Comparison of ENCODE assay signal across 18 cellular contexts in genomic region chr10:78966182-78966787, GRCh38.
DNase-seq lines count a peak whose midpoint lies in the region; ATAC-seq, FAIRE-seq and TF ChIP-seq lines count a peak whose summit lies in the region.
"Had no signal": no experiment of that assay in that cellular context is flagged by ENCODE, and none has a peak within 500 bp of the region (broad histone marks: within the 10 kb centered on the region; RNA-seq: fewer than 3 reads in every experiment).

No MANE protein-coding gene starts in this region.

- H3K9me3 ChIP-seq in PC-9 (ENCODE audit: insufficient read depth, low read depth) (no peaks in the 10 kb centered on the region), mesenchymal stem cell (ENCODE audit: control insufficient read depth, low read length) (no peaks in the 10 kb centered on the region)

- BruUV-seq in PC-9 (replicated peaks; lab: Mats Ljungman, UMichigan), result no TSS peak

- intact Hi-C loops in PC-9 (cut with micrococcal nuclease; ENCODE audit: unreplicated experiment), result loop anchor here (5.0 kb wide), 1 partner anchor 919 kb away; no protein-coding TSS in a partner anchor

- no peak overlapping the region for H2BK5ac ChIP-seq in mesenchymal stem cell (ENCODE audit: low read depth, low read length, poor library complexity, severe bottlenecking)

- H3K4me1 ChIP-seq in PC-9 (replicated peaks; ENCODE audit: insufficient read depth) (peaks cover 34% of the 10 kb centered on the region), mesenchymal stem cell (ENCODE audit: control insufficient read depth, insufficient read depth, low read depth, low read length) (peaks cover 55% of the 10 kb centered on the region)

- ATAC-seq in HG03469 (IDR thresholded peaks at IDR 0.05; ENCODE audit: unreplicated experiment) (no peak), HG02981 (IDR thresholded peaks at IDR 0.05; ENCODE audit: unreplicated experiment) (no peak)
- ATAC-seq: Right ventricle myocardium inferior had no signal

- no peak overlapping the region for H3K23ac ChIP-seq in mesenchymal stem cell (ENCODE audit: low read length in 2 of 2)

- H3K4ac ChIP-seq in mesenchymal stem cell (ENCODE audit: low read depth in 1 of 2, low read length in 2 of 2), result peak overlapping the region in 1 of 2 experiments; percentile 63

- no peak overlapping the region for H2BK120ac ChIP-seq in mesenchymal stem cell (ENCODE audit: low read depth, low read length)

- H2AFZ ChIP-seq in PC-9 (no peak overlapping the region), mesenchymal stem cell (ENCODE audit: low read depth, low read length) (no peak overlapping the region)

- H2AK5ac ChIP-seq in mesenchymal stem cell (ENCODE audit: low read length, severe bottlenecking), result peak overlapping the region; percentile 65

- CTCF ChIA-PET in PC-9 (lab: Charles Lee), result interaction anchor here (1.0 kb wide), 1 partner anchor 9 kb away, joined by 4 read pairs; no protein-coding TSS in a partner anchor

- H3K27me3 ChIP-seq in PC-9 (ENCODE audit: insufficient read depth, low read depth), result no peaks in the 10 kb centered on the region
- H3K27me3 ChIP-seq in mesenchymal stem cell (ENCODE audit: control insufficient read depth in 1 of 2, insufficient read depth in 1 of 2, low read length in 2 of 2), result peaks cover 0 to 4% of the 10 kb centered on the region in 2 experiments

- POLR2A ChIA-PET in PC-9 (lab: Charles Lee; ENCODE audit: unreplicated experiment), result no interaction called here

- no peak overlapping the region for H3K4me2 ChIP-seq in PC-9
- no peak overlapping the region for H3K4me2 ChIP-seq in mesenchymal stem cell (ENCODE audit: low read length, poor library complexity, severe bottlenecking)

- no peak overlapping the region for H4K8ac ChIP-seq in mesenchymal stem cell (ENCODE audit: low read length)

- TF ChIP-seq CTCF in PC-9 (conservative IDR thresholded peaks at IDR 0.05), result no peak

- H3K4me3 ChIP-seq in PC-9 (no peak overlapping the region), mesenchymal stem cell (ENCODE audit: insufficient read depth in 1 of 2, low read depth in 1 of 2, low read length in 2 of 2) (no peak overlapping the region)

- H3K14ac ChIP-seq in mesenchymal stem cell (ENCODE audit: low read length in 2 of 2), result no peak overlapping the region

- peak overlapping the region; percentile 15 for H4K91ac ChIP-seq in mesenchymal stem cell (ENCODE audit: low read length)

- peak; percentile 40 for FAIRE-seq in urothelium cell line (lab: Jason Lieb, UNC)
- FAIRE-seq: A204.1 had no signal

- H2BK12ac ChIP-seq in mesenchymal stem cell (ENCODE audit: low read length in 2 of 2), result peak overlapping the region in 1 of 2 experiments; percentile 80

- no peaks in the 10 kb centered on the region for H3K79me2 ChIP-seq in PC-9 (ENCODE audit: low read depth)

- H4K20me1 ChIP-seq in PC-9 (ENCODE audit: insufficient read depth), result no peaks in the 10 kb centered on the region

- peak overlapping the region; percentile 15 to 38 for H3K18ac ChIP-seq in mesenchymal stem cell (ENCODE audit: low read depth in 1 of 2, low read length in 2 of 2)

- 96% methylated on average over 10 of the region's 11 CpGs for WGBS in mesenchymal stem cell

- H3K79me1 ChIP-seq in mesenchymal stem cell (replicated peaks; ENCODE audit: low read length, poor library complexity, severe bottlenecking), result peaks cover 2% of the 10 kb centered on the region

- no peaks in the 10 kb centered on the region for H3K36me3 ChIP-seq in PC-9 (ENCODE audit: low read depth)
- no peaks in the 10 kb centered on the region for H3K36me3 ChIP-seq in mesenchymal stem cell (ENCODE audit: control insufficient read depth in 1 of 2, insufficient read depth in 2 of 2, low read depth in 1 of 2, low read length in 2 of 2)

- no peak overlapping the region for H3K9ac ChIP-seq in mesenchymal stem cell (ENCODE audit: low read length)

- H3F3A ChIP-seq in PC-9 (ENCODE audit: insufficient read depth, low read depth), result 0 out of 2 replicates have a peak, but pooled peaks cover 2% of the 10 kb centered on the region

- no peak overlapping the region for H2BK15ac ChIP-seq in mesenchymal stem cell (ENCODE audit: low read depth, poor library complexity, severe bottlenecking)

- peak; percentile 6 to 69 for DNase-seq in NCI-H524 (lab: John Stamatoyannopoulos, UW)
- no peak for DNase-seq in NCI-H524 treated with DMSO at 0.1 percent for 48 hours (lab: John Stamatoyannopoulos, UW)
- DNase-seq in PC-9, result no peak
- no peak for DNase-seq in mesenchymal stem cell
- no peak for DNase-seq in urothelium cell line (ENCODE audit: low spot score)
- DNase-seq in inferior parietal cortex (ENCODE audit: extremely low spot score), result no peak
- DNase-seq: Calu3; CD4-positive, CD25-positive, alpha-beta regulatory T cell; DND-41; GF-D8; NCI-H1417; NCI-H2029 treated with DMSO at 0.1 percent for 48 hours; NCI-H526 treated with DMSO at 0.1 percent for 48 hours; NK-92 treated with Interleukin-12 subunit alpha and Interleukin-12 subunit beta, amount 100 ng/mL, for 24 hours had no signal

- H3K27ac ChIP-seq in PC-9 (peak overlapping the region; percentile 61; the same call in 1 of the 2 replicates), mesenchymal stem cell (ENCODE audit: low read length, poor library complexity, severe bottlenecking) (no peak overlapping the region)

- no peaks in the 10 kb centered on the region for H3K9me2 ChIP-seq in PC-9 (ENCODE audit: insufficient read depth)

Comparison
In these comparisons a context has a peak if more than half of its experiments do, and no peak if none do; other contexts are left out.
1. DNase-seq: peak in NCI-H524 (2 of 2); none in NCI-H524 treated with DMSO at 0.1 percent for 48 hours (single experiment), PC-9 (0 of 2), mesenchymal stem cell (single experiment), urothelium cell line (single experiment) and inferior parietal cortex (single experiment).